26 cellular contexts compared by ENCODE assay signal in the genomic region with DNA sequence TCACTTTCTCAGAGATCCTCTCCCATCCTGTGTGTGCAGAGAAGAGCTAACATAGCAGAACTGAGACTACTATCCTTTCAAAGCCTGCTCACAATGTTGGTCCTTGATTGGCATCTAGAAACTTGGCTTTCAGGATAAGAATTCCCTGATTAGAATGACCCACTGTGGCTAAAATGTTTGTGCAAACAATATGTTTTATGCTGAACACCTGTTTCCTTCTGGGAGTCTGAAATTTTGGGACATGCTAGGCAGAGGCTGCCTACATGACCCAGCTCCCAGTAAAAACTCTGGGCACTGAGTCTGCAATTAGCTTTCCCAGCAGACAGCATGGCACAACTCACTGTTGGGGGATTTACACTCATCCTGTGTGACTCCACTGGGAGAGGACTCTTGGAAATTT.
DNase-seq lines count a peak whose midpoint lies in the region; ATAC-seq, FAIRE-seq and TF ChIP-seq lines count a peak whose summit lies in the region.
"Had no signal": no experiment of that assay in that cellular context is flagged by ENCODE, and none has a peak within 500 bp of the region (broad histone marks: within the 10 kb centered on the region; RNA-seq: fewer than 3 reads in every experiment).

No MANE protein-coding gene starts in this region.

- no peaks in the 10 kb centered on the region for H3K9me3 Mint-ChIP-seq in activated T-cell treated with anti-CD3 and anti-CD28 coated beads, Interleukin-2, amount 50 U/mL, for 24 hours
- no peaks in the 10 kb centered on the region for H3K9me3 Mint-ChIP-seq in natural killer cell
- H3K9me3 Mint-ChIP-seq: activated naive CD4-positive, alpha-beta T cell treated with anti-CD3 and anti-CD28 coated beads for 36 hours; CD4-positive, alpha-beta T cell; natural killer cell treated with Interleukin-12 subunit alpha and Interleukin-12 subunit beta and Interleukin-15 and Interleukin-18, amount 100 ng/mL, for 72 hours had no signal

- POLR2A ChIA-PET in endothelial cell of umbilical vein (lab: Charles Lee): interaction anchor here (1.4 kb wide), 1 partner anchor 14 kb away, joined by 5 read pairs; no protein-coding TSS in a partner anchor

- H3K36me3 ChIP-seq in SJSA1: no peaks in the 10 kb centered on the region
- H3K36me3 ChIP-seq in endothelial cell of umbilical vein (ENCODE audit: control insufficient read depth in 2 of 2, extremely low read depth in 1 of 2, insufficient read depth in 2 of 2, low read length in 2 of 2): no peaks in the 10 kb centered on the region
- H3K36me3 ChIP-seq in skeletal muscle satellite cell (ENCODE audit: insufficient read depth, low read length): no peaks in the 10 kb centered on the region
- no peaks in the 10 kb centered on the region for H3K36me3 ChIP-seq in WERI-Rb-1
- H3K36me3 ChIP-seq: adrenal gland, left ventricle myocardium inferior, MG63, ovary had no signal

- peak overlapping the region; percentile 18 for H2AFZ ChIP-seq in endothelial cell of umbilical vein (ENCODE audit: low read depth, low read length)

- peaks cover 23% of the 10 kb centered on the region for H3K4me1 Mint-ChIP-seq in activated T-cell treated with anti-CD3 and anti-CD28 coated beads, Interleukin-2, amount 50 U/mL, for 24 hours (ENCODE audit: low read depth)
- H3K4me1 Mint-ChIP-seq in natural killer cell: no peaks in the 10 kb centered on the region

- H3K27me3 ChIP-seq in SJSA1 (replicated peaks): no peaks in the 10 kb centered on the region
- no peaks in the 10 kb centered on the region for H3K27me3 ChIP-seq in endothelial cell of umbilical vein (ENCODE audit: control insufficient read depth in 2 of 2, insufficient read depth in 2 of 2, low read length in 2 of 2)
- no peaks in the 10 kb centered on the region for H3K27me3 ChIP-seq in skeletal muscle satellite cell (ENCODE audit: control insufficient read depth, insufficient read depth, low read length)
- no peaks in the 10 kb centered on the region for H3K27me3 ChIP-seq in WERI-Rb-1 (ENCODE audit: insufficient read depth, low read depth, severe bottlenecking)
- H3K27me3 ChIP-seq: adrenal gland, MG63, ovary had no signal

- peak overlapping the region; percentile 76 for H3K4me2 ChIP-seq in endothelial cell of umbilical vein (ENCODE audit: insufficient read depth, low read length)
- peak overlapping the region; percentile 56 for H3K4me2 ChIP-seq in skeletal muscle satellite cell (ENCODE audit: low read length)

- no peaks in the 10 kb centered on the region for H3K36me3 Mint-ChIP-seq in activated T-cell treated with anti-CD3 and anti-CD28 coated beads, Interleukin-2, amount 50 U/mL, for 24 hours (ENCODE audit: low read depth)
- H3K36me3 Mint-ChIP-seq in natural killer cell: no peaks in the 10 kb centered on the region
- H3K36me3 Mint-ChIP-seq: activated CD8-positive, alpha-beta memory T cell treated with anti-CD3 and anti-CD28 coated beads, Interleukin-2, amount 10 ng/mL, durations not matched to agents 7 days and 5 days; natural killer cell treated with Interleukin-12 subunit alpha and Interleukin-12 subunit beta and Interleukin-15 and Interleukin-18, amount 100 ng/mL, for 72 hours; WTC11 had no signal

- no peak for TF ChIP-seq POLR2A in endothelial cell of umbilical vein (IDR thresholded peaks at IDR 0.05; ENCODE audit: low read depth, low read length)

- no peak for ATAC-seq in natural killer cell
- ATAC-seq: activated CD8-positive, alpha-beta memory T cell treated with anti-CD3 and anti-CD28 coated beads, Interleukin-2, amount 10 ng/mL, durations not matched to agents 7 days and 5 days; natural killer cell treated with Interleukin-12 subunit alpha and Interleukin-12 subunit beta and Interleukin-15 and Interleukin-18, amount 100 ng/mL, for 72 hours; WTC11 had no signal

- H3K4me1 ChIP-seq in SJSA1 (replicated peaks) (peaks cover 32% of the 10 kb centered on the region), endothelial cell of umbilical vein (ENCODE audit: control insufficient read depth, extremely low read depth, insufficient read depth, low read length) (peaks cover 32% of the 10 kb centered on the region), skeletal muscle satellite cell (ENCODE audit: control insufficient read depth, insufficient read depth, low read length) (peaks cover 36% of the 10 kb centered on the region)
- H3K4me1 ChIP-seq: adrenal gland, left ventricle myocardium inferior had no signal

- no TSS peak for BruUV-seq in endothelial cell of umbilical vein (replicated peaks; lab: Mats Ljungman, UMichigan)

- no peak for DNase-seq in activated T-cell treated with anti-CD3 and anti-CD28 coated beads, Interleukin-2, amount 50 U/mL, for 24 hours
- DNase-seq in activated T-cell treated with anti-CD3 and anti-CD28 coated beads for 4 hours: no peak
- no peak for DNase-seq in SJSA1 (ENCODE audit: low read depth in 1 of 2, low spot score in 2 of 2)
- peak; percentile 30 for DNase-seq in endothelial cell of umbilical vein (ENCODE audit: low read depth, low spot score)
- DNase-seq in NCI-H2171 treated with DMSO at 0.1 percent for 48 hours (lab: John Stamatoyannopoulos, UW): no peak
- no peak for DNase-seq in natural killer cell
- no peak for DNase-seq in WERI-Rb-1
- DNase-seq: activated CD4-positive, alpha-beta T cell treated with anti-CD3 and anti-CD28 coated beads, Interleukin-2, amount 50 U/mL, for 1 hour; activated CD8-positive, alpha-beta memory T cell treated with anti-CD3 and anti-CD28 coated beads, Interleukin-2, amount 10 ng/mL, durations not matched to agents 7 days and 5 days; activated naive CD4-positive, alpha-beta T cell treated with anti-CD3 and anti-CD28 coated beads for 36 hours; adrenal gland; AML-193; CD4-positive, alpha-beta T cell; cortex of kidney; left ventricle myocardium inferior; MG63; midbrain; NCI-H345; ovary; SHP77; stimulated activated CD4-positive, alpha-beta T cell treated with anti-CD3 and anti-CD28 coated beads, Interleukin-4, amount 100 ng/mL, for 1 hour had no signal

- H3K27ac Mint-ChIP-seq in activated T-cell treated with anti-CD3 and anti-CD28 coated beads, Interleukin-2, amount 50 U/mL, for 24 hours: peak overlapping the region; percentile 42
- no peak overlapping the region for H3K27ac Mint-ChIP-seq in natural killer cell
- H3K27ac Mint-ChIP-seq: activated CD8-positive, alpha-beta memory T cell treated with anti-CD3 and anti-CD28 coated beads, Interleukin-2, amount 10 ng/mL, durations not matched to agents 7 days and 5 days; CD4-positive, alpha-beta T cell; natural killer cell treated with Interleukin-12 subunit alpha and Interleukin-12 subunit beta and Interleukin-15 and Interleukin-18, amount 100 ng/mL, for 72 hours; WTC11 had no signal

- H3K4me3 Mint-ChIP-seq in activated T-cell treated with anti-CD3 and anti-CD28 coated beads, Interleukin-2, amount 50 U/mL, for 24 hours: no peak overlapping the region
- H3K4me3 Mint-ChIP-seq in natural killer cell: no peak overlapping the region
- H3K4me3 Mint-ChIP-seq: activated CD8-positive, alpha-beta memory T cell treated with anti-CD3 and anti-CD28 coated beads, Interleukin-2, amount 10 ng/mL, durations not matched to agents 7 days and 5 days; activated naive CD4-positive, alpha-beta T cell treated with anti-CD3 and anti-CD28 coated beads for 36 hours; CD4-positive, alpha-beta T cell; natural killer cell treated with Interleukin-12 subunit alpha and Interleukin-12 subunit beta and Interleukin-15 and Interleukin-18, amount 100 ng/mL, for 72 hours; WTC11 had no signal

- no peaks in the 10 kb centered on the region for H3K9me3 ChIP-seq in SJSA1 (replicated peaks)
- H3K9me3 ChIP-seq in endothelial cell of umbilical vein (replicated peaks; ENCODE audit: control insufficient read depth, insufficient read depth, low read length): no peaks in the 10 kb centered on the region
- H3K9me3 ChIP-seq in skeletal muscle satellite cell (replicated peaks; ENCODE audit: low read length): no peaks in the 10 kb centered on the region
- H3K9me3 ChIP-seq in WERI-Rb-1 (ENCODE audit: severe bottlenecking): no peaks in the 10 kb centered on the region
- H3K9me3 ChIP-seq: adrenal gland, left ventricle myocardium inferior, MG63, ovary had no signal

- H3K4me3 ChIP-seq in SJSA1 (no peak overlapping the region), endothelial cell of umbilical vein (replicated peaks in 1 of 3; ENCODE audit: insufficient read depth in 1 of 3, low read depth in 1 of 3, low read length in 3 of 3) (peak overlapping the region in 1 of 3 experiments; percentile 12), skeletal muscle satellite cell (ENCODE audit: low read length) (peak overlapping the region; percentile 18), WERI-Rb-1 (ENCODE audit: low read depth, low read length) (no peak overlapping the region)
- H3K4me3 ChIP-seq: adrenal gland, left ventricle myocardium inferior, MG63, ovary had no signal

- H3K27ac ChIP-seq in SJSA1: peak overlapping the region; percentile 61
- peak overlapping the region; percentile 85 for H3K27ac ChIP-seq in endothelial cell of umbilical vein (ENCODE audit: insufficient read depth, low read depth, low read length)
- no peak overlapping the region for H3K27ac ChIP-seq in WERI-Rb-1
- H3K27ac ChIP-seq: adrenal gland, left ventricle myocardium inferior, ovary had no signal

- intact Hi-C loops in endothelial cell of umbilical vein (cut with micrococcal nuclease) (loop anchor here (1.0 to 2.0 kb wide), 3 partner anchors 43 to 77 kb away; no protein-coding TSS in a partner anchor), natural killer cell (cut with micrococcal nuclease) (no loop called here)

- no peaks in the 10 kb centered on the region for H3K9me1 ChIP-seq in endothelial cell of umbilical vein (replicated peaks; ENCODE audit: control insufficient read depth, extremely low read depth, insufficient read depth, low read length)

- H3K9ac ChIP-seq in endothelial cell of umbilical vein (replicated peaks; ENCODE audit: extremely low read depth, insufficient read depth, low read length) (peak overlapping the region; percentile 47), skeletal muscle satellite cell (ENCODE audit: low read depth, low read length) (peak overlapping the region; percentile 20)

- dilution Hi-C loops in endothelial cell of umbilical vein (cut with MboI; ENCODE audit: extremely low pct_ligation_motif_present, low sequenced_read_pairs): no loop called here

- H3K79me2 ChIP-seq in endothelial cell of umbilical vein (ENCODE audit: control insufficient read depth, insufficient read depth, low read length): no peaks in the 10 kb centered on the region

- H4K20me1 ChIP-seq in endothelial cell of umbilical vein (replicated peaks; ENCODE audit: control insufficient read depth, extremely low read depth, insufficient read depth, low read length): no peaks in the 10 kb centered on the region

- H3K27me3 Mint-ChIP-seq in activated T-cell treated with anti-CD3 and anti-CD28 coated beads, Interleukin-2, amount 50 U/mL, for 24 hours: peaks cover 10% of the 10 kb centered on the region
- peaks cover 0 to 8% of the 10 kb centered on the region in 2 donors for H3K27me3 Mint-ChIP-seq in natural killer cell (ENCODE audit: low read depth in 2 of 2)

- TF ChIP-seq CTCF in endothelial cell of umbilical vein (IDR thresholded peaks at IDR 0.05; ENCODE audit: extremely low read depth in 1 of 2, insufficient read depth in 1 of 2, low read depth in 1 of 2, low read length in 2 of 2) (no peak), natural killer cell (IDR thresholded peaks at IDR 0.05) (no peak), WERI-Rb-1 (IDR thresholded peaks at IDR 0.05; ENCODE audit: low read depth, low read length) (no peak)

- CTCF ChIA-PET in endothelial cell of umbilical vein (lab: Charles Lee): interaction anchor here (0.8 to 3.1 kb wide), 9 partner anchors 9 to 353 kb away, joined by 3 to 23 read pairs (median 4); a partner anchor contains a TSS

- no peak for FAIRE-seq in endothelial cell of umbilical vein (lab: Jason Lieb, UNC)
- FAIRE-seq: endometrium, GM12891 had no signal
